11 cellular contexts compared by ENCODE assay signal in genomic region chr5:177194278-177194677, GRCh38.
DNase-seq lines count a peak whose midpoint lies in the region; ATAC-seq and TF ChIP-seq lines count a peak whose summit lies in the region.
"Had no signal": no experiment of that assay in that cellular context is flagged by ENCODE, and none has a peak within 500 bp of the region (broad histone marks: within the 10 kb centered on the region; RNA-seq: fewer than 3 reads in every experiment).

No MANE protein-coding gene starts in this region.

- TF ChIP-seq EP300 in Ishikawa (IDR thresholded peaks at IDR 0.05; ENCODE audit: borderline replicate concordance): peak; percentile 52; the same call in 1 of the 2 replicates

- no peak for ATAC-seq in HG03469 (IDR thresholded peaks at IDR 0.05; ENCODE audit: unreplicated experiment)
- no peak for ATAC-seq in GM18511 (IDR thresholded peaks at IDR 0.05; ENCODE audit: unreplicated experiment)

- TF ChIP-seq CTCF in AG09319 (IDR thresholded peaks at IDR 0.05; ENCODE audit: low read depth, low read length): no peak

- peak; percentile 90 for DNase-seq in AG09319 (ENCODE audit: extremely low read depth, low read depth)
- peak; percentile 92 for DNase-seq in dedifferentiated amniotic fluid mesenchymal stem cell (ENCODE audit: extremely low spot score)
- DNase-seq in left kidney (ENCODE audit: low read depth, low spot score): peak; percentile 58
- no peak for DNase-seq in OCI-M2 (lab: John Stamatoyannopoulos, UW; ENCODE audit: unreplicated experiment)
- no peak for DNase-seq in superior temporal gyrus (ENCODE audit: extremely low spot score)
- DNase-seq: central memory CD4-positive, alpha-beta T cell; NCI-H1105; SHP77 had no signal

- no peak for TF ChIP-seq RAD21 in Ishikawa (IDR thresholded peaks at IDR 0.05; ENCODE audit: low read depth)

TF ChIP-seq in Ishikawa, 13 proteins besides CTCF, POLR2A, EP300 and RAD21:
- TF ChIP-seq MAX (IDR thresholded peaks at IDR 0.05) (peak; percentile 52), TCF12 (IDR thresholded peaks at IDR 0.05; ENCODE audit: low read depth) (peak; percentile 49; the same call in 1 of the 2 replicates), FOXM1 (IDR thresholded peaks at IDR 0.05; ENCODE audit: borderline replicate concordance, low read depth) (no peak), USF1 (IDR thresholded peaks at IDR 0.05) (no peak), YY1 (IDR thresholded peaks at IDR 0.05; ENCODE audit: low read depth) (no peak), TEAD4 (IDR thresholded peaks at IDR 0.05) (peak; percentile 99), CREB1 (IDR thresholded peaks at IDR 0.05; ENCODE audit: low read depth) (no peak), ZBTB7A (IDR thresholded peaks at IDR 0.05; ENCODE audit: low read depth) (no peak), NFIC (IDR thresholded peaks at IDR 0.05) (no peak)

Comparison
In these comparisons a context has a peak if more than half of its experiments do, and no peak if none do; other contexts are left out.
1. DNase-seq: peak in AG09319 (single experiment), dedifferentiated amniotic fluid mesenchymal stem cell (single experiment) and left kidney (single experiment); none in OCI-M2 (single experiment) and superior temporal gyrus (single experiment).